In genomic region chr1:9128520-9129371, GRCh38 we compare ENCODE assay signal across 1 cellular context.
TF ChIP-seq lines count a peak whose summit lies in the region.

TSS of gene GPR157 (minus strand) at chr1:9129102. CDS start at chr1:9129027, 75 bp downstream.

TF ChIP-seq in K562, 482 proteins besides CTCF, POLR2A, EP300 and RAD21 (continued from another document and continues in another):
- no peak for TF ChIP-seq ARID4B (CRISPR knock-in tag; IDR thresholded peaks at IDR 0.05)
- no peak for TF ChIP-seq ZMIZ1 (IDR thresholded peaks at IDR 0.05; ENCODE audit: low read depth in 2 of 2, low read length in 2 of 2)
- no peak for TF ChIP-seq FOXP4 (CRISPR knock-in tag; IDR thresholded peaks at IDR 0.05; ENCODE audit: borderline replicate concordance)
- TF ChIP-seq FOS (IDR thresholded peaks at IDR 0.05; ENCODE audit: extremely low read depth, insufficient read length), result no peak
- no peak for TF ChIP-seq SMARCB1 (IDR thresholded peaks at IDR 0.05; ENCODE audit: insufficient read length, low read depth)
- TF ChIP-seq YBX1 (IDR thresholded peaks at IDR 0.05), result no peak
- TF ChIP-seq ZFP91 (CRISPR knock-in tag; IDR thresholded peaks at IDR 0.05), result no peak
- no peak for TF ChIP-seq ZNF707 (CRISPR knock-in tag; conservative IDR thresholded peaks at IDR 0.05)
- TF ChIP-seq MEF2A (IDR thresholded peaks at IDR 0.05; ENCODE audit: control insufficient read depth, low read depth, low read length), result no peak
- no peak for TF ChIP-seq ATF6 (CRISPR knock-in tag; IDR thresholded peaks at IDR 0.05)
- no peak for TF ChIP-seq TBL1XR1 (IDR thresholded peaks at IDR 0.05; ENCODE audit: low read length in 2 of 2)
- 0 out of 2 replicates have a peak, but pooled peaks have one; percentile 31 for TF ChIP-seq ZBTB40 (IDR thresholded peaks at IDR 0.05)
- TF ChIP-seq ZBTB40 (CRISPR knock-in tag; IDR thresholded peaks at IDR 0.05), result no peak
- 0 out of 2 replicates have a peak, but pooled peaks have one; percentile 61 for TF ChIP-seq NR3C1 (CRISPR knock-in tag; IDR thresholded peaks at IDR 0.05)
- peak; percentile 64; the same call in 1 of the 2 replicates for TF ChIP-seq SMAD4 (CRISPR knock-in tag; conservative IDR thresholded peaks at IDR 0.05)
- no peak for TF ChIP-seq NKRF (IDR thresholded peaks at IDR 0.05; ENCODE audit: borderline replicate concordance)
- TF ChIP-seq TEAD1 (CRISPR knock-in tag; IDR thresholded peaks at IDR 0.05), result peak in 1 of 2 experiments; percentile 63; a peak in 1 of 4 replicates
- TF ChIP-seq HDGF (IDR thresholded peaks at IDR 0.05), result no peak
- TF ChIP-seq DPF2 (IDR thresholded peaks at IDR 0.05), result no peak
- TF ChIP-seq MAFK (IDR thresholded peaks at IDR 0.05; ENCODE audit: low read length), result no peak
- no peak for TF ChIP-seq ID3 (CRISPR knock-in tag; IDR thresholded peaks at IDR 0.05)
- no peak for TF ChIP-seq ID3 (tag; IDR thresholded peaks at IDR 0.05)
- no peak for TF ChIP-seq MNT (conservative IDR thresholded peaks at IDR 0.05)
